Comparison of ENCODE assay signal across 13 cellular contexts in the genomic region with DNA sequence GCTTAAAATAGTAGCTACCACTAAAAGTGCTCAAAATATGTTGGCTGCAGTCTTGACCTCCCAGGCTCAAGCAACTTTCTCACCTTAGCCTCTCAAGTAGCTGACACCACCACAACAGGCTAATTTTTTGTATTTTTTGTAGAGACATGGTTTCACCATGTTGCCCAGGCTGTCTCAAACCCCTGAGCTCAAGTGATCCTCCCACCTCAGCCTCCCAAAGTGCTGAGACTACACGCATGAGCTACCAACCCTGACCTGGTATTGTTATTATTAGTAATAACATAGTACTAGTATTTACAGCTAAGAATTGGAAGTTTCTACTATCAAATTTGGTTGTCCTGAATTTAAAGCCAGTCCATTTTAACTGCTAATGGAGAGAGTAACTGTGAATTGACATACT. TPM values are rescaled to one million over a fixed set of nuclear protein-coding genes. Genes with fewer than 3 reads are reported as not detected.
DNase-seq lines count a peak whose midpoint lies in the region; ATAC-seq and TF ChIP-seq lines count a peak whose summit lies in the region.
"Had no signal": no experiment of that assay in that cellular context is flagged by ENCODE, and none has a peak within 500 bp of the region (broad histone marks: within the 10 kb centered on the region; RNA-seq: fewer than 3 reads in every experiment).

No MANE protein-coding gene starts in this region.

- no peak for DNase-seq in activated CD8-positive, alpha-beta T cell treated with anti-CD3 and anti-CD28 coated beads for 36 hours
- no peak for DNase-seq in activated CD8-positive, alpha-beta T cell treated with anti-CD3 and anti-CD28 coated beads, Interleukin-2, amount 10 ng/mL, durations not matched to agents 7 days and 5 days
- DNase-seq in Right ventricle myocardium inferior (ENCODE audit: missing footprints): no peak
- DNase-seq in hippocampal formation (lab: John Stamatoyannopoulos, UW): no peak
- DNase-seq in colonic mucosa: no peak
- DNase-seq: left cardiac atrium; NCI-H187 treated with DMSO at 0.1 percent for 48 hours; stimulated activated naive CD8-positive, alpha-beta T cell treated with anti-CD3 and anti-CD28 coated beads, Interleukin-15, Interleukin-2, amounts not matched to agents 100 U/mL and 50 U/mL, for 24 hours had no signal

- no peaks in the 10 kb centered on the region for H3K36me3 ChIP-seq in colonic mucosa

- H3K9ac ChIP-seq in colonic mucosa (ENCODE audit: low read depth in 2 of 2, low read length in 2 of 2): no peak overlapping the region

- H3K4me3 Mint-ChIP-seq in activated CD8-positive, alpha-beta T cell treated with anti-CD3 and anti-CD28 coated beads for 36 hours: no peak overlapping the region
- H3K4me3 Mint-ChIP-seq in activated CD8-positive, alpha-beta T cell treated with anti-CD3 and anti-CD28 coated beads, Interleukin-2, amount 10 ng/mL, durations not matched to agents 7 days and 5 days: no peak overlapping the region
- no peak overlapping the region for H3K4me3 Mint-ChIP-seq in stimulated activated memory B cell treated with anti-CD40 and anti-IgM and Interleukin-4, amounts not matched to agents 10 μg/mL and 1 μg/mL and 100 μg/mL, for 72 hours

- POLR2A ChIA-PET in activated CD8-positive, alpha-beta T cell treated with anti-CD3 and anti-CD28 coated beads for 36 hours (lab: Charles Lee): no interaction called here
- POLR2A ChIA-PET in activated CD8-positive, alpha-beta T cell treated with anti-CD3 and anti-CD28 coated beads, Interleukin-2, amount 10 ng/mL, durations not matched to agents 7 days and 5 days (lab: Charles Lee): interaction anchor here (0.8 kb wide), 1 partner anchor 126 kb away, joined by 3 read pairs; no protein-coding TSS in a partner anchor

- H3K4me1 ChIP-seq in colonic mucosa: no peaks in the 10 kb centered on the region
- H3K4me1 ChIP-seq: A549 had no signal

- CTCF ChIA-PET in activated CD8-positive, alpha-beta T cell treated with anti-CD3 and anti-CD28 coated beads for 36 hours (lab: Charles Lee): interaction anchor here (0.8 kb wide), 1 partner anchor 9 kb away, joined by 4 read pairs; no protein-coding TSS in a partner anchor
- CTCF ChIA-PET in activated CD8-positive, alpha-beta T cell treated with anti-CD3 and anti-CD28 coated beads, Interleukin-2, amount 10 ng/mL, durations not matched to agents 7 days and 5 days (lab: Charles Lee): no interaction called here

- H3K4me1 Mint-ChIP-seq in activated CD8-positive, alpha-beta T cell treated with anti-CD3 and anti-CD28 coated beads for 36 hours (ENCODE audit: low read depth): peaks cover 38% of the 10 kb centered on the region
- H3K4me1 Mint-ChIP-seq in activated CD8-positive, alpha-beta T cell treated with anti-CD3 and anti-CD28 coated beads, Interleukin-2, amount 10 ng/mL, durations not matched to agents 7 days and 5 days (ENCODE audit: low read depth): peaks cover 52% of the 10 kb centered on the region
- peaks cover 69% of the 10 kb centered on the region for H3K4me1 Mint-ChIP-seq in stimulated activated memory B cell treated with anti-CD40 and anti-IgM and Interleukin-4, amounts not matched to agents 10 μg/mL and 1 μg/mL and 100 μg/mL, for 72 hours

- no peak overlapping the region for H3K27ac ChIP-seq in colonic mucosa
- H3K27ac ChIP-seq: A549 had no signal

- H3K9me3 Mint-ChIP-seq in activated CD8-positive, alpha-beta T cell treated with anti-CD3 and anti-CD28 coated beads for 36 hours: peaks cover 5% of the 10 kb centered on the region
- peaks cover 5% of the 10 kb centered on the region for H3K9me3 Mint-ChIP-seq in activated CD8-positive, alpha-beta T cell treated with anti-CD3 and anti-CD28 coated beads, Interleukin-2, amount 10 ng/mL, durations not matched to agents 7 days and 5 days (ENCODE audit: insufficient read depth)
- H3K9me3 Mint-ChIP-seq in stimulated activated memory B cell treated with anti-CD40 and anti-IgM and Interleukin-4, amounts not matched to agents 10 μg/mL and 1 μg/mL and 100 μg/mL, for 72 hours: no peaks in the 10 kb centered on the region

- peaks cover 3% of the 10 kb centered on the region for H3K36me3 Mint-ChIP-seq in activated CD8-positive, alpha-beta T cell treated with anti-CD3 and anti-CD28 coated beads for 36 hours (ENCODE audit: low read depth)
- H3K36me3 Mint-ChIP-seq in activated CD8-positive, alpha-beta T cell treated with anti-CD3 and anti-CD28 coated beads, Interleukin-2, amount 10 ng/mL, durations not matched to agents 7 days and 5 days (ENCODE audit: low read depth): peaks cover 58% of the 10 kb centered on the region
- H3K36me3 Mint-ChIP-seq in stimulated activated memory B cell treated with anti-CD40 and anti-IgM and Interleukin-4, amounts not matched to agents 10 μg/mL and 1 μg/mL and 100 μg/mL, for 72 hours: peaks cover 37% of the 10 kb centered on the region

- ATAC-seq in activated CD8-positive, alpha-beta T cell treated with anti-CD3 and anti-CD28 coated beads for 36 hours: no peak
- no peak for ATAC-seq in activated CD8-positive, alpha-beta T cell treated with anti-CD3 and anti-CD28 coated beads, Interleukin-2, amount 10 ng/mL, durations not matched to agents 7 days and 5 days
- ATAC-seq in GM21737 (IDR thresholded peaks at IDR 0.05; ENCODE audit: unreplicated experiment) (peak; percentile 24), HG03460 (IDR thresholded peaks at IDR 0.05; ENCODE audit: unreplicated experiment) (peak; percentile 46), Right ventricle myocardium inferior (no peak)
- no peak for ATAC-seq in stimulated activated memory B cell treated with anti-CD40 and anti-IgM and Interleukin-4, amounts not matched to agents 10 μg/mL and 1 μg/mL and 100 μg/mL, for 72 hours
- ATAC-seq: A549; left cardiac atrium; stimulated activated naive CD8-positive, alpha-beta T cell treated with anti-CD3 and anti-CD28 coated beads, Interleukin-15, Interleukin-2, amounts not matched to agents 100 U/mL and 50 U/mL, for 24 hours had no signal

- H3K4me3 ChIP-seq in colonic mucosa: no peak overlapping the region
- H3K4me3 ChIP-seq: A549 had no signal

- no peaks in the 10 kb centered on the region for H3K27me3 Mint-ChIP-seq in activated CD8-positive, alpha-beta T cell treated with anti-CD3 and anti-CD28 coated beads for 36 hours
- no peaks in the 10 kb centered on the region for H3K27me3 Mint-ChIP-seq in activated CD8-positive, alpha-beta T cell treated with anti-CD3 and anti-CD28 coated beads, Interleukin-2, amount 10 ng/mL, durations not matched to agents 7 days and 5 days (ENCODE audit: low read depth)
- H3K27me3 Mint-ChIP-seq in stimulated activated memory B cell treated with anti-CD40 and anti-IgM and Interleukin-4, amounts not matched to agents 10 μg/mL and 1 μg/mL and 100 μg/mL, for 72 hours: no peaks in the 10 kb centered on the region

- peak overlapping the region; percentile 48 for H3K27ac Mint-ChIP-seq in activated CD8-positive, alpha-beta T cell treated with anti-CD3 and anti-CD28 coated beads for 36 hours
- H3K27ac Mint-ChIP-seq in activated CD8-positive, alpha-beta T cell treated with anti-CD3 and anti-CD28 coated beads, Interleukin-2, amount 10 ng/mL, durations not matched to agents 7 days and 5 days: no peak overlapping the region
- H3K27ac Mint-ChIP-seq in stimulated activated memory B cell treated with anti-CD40 and anti-IgM and Interleukin-4, amounts not matched to agents 10 μg/mL and 1 μg/mL and 100 μg/mL, for 72 hours: peak overlapping the region; percentile 95

- intact Hi-C loops in activated CD8-positive, alpha-beta T cell treated with anti-CD3 and anti-CD28 coated beads for 36 hours (cut with micrococcal nuclease): no loop called here
- intact Hi-C loops in Right ventricle myocardium inferior (cut with DNase I): no loop called here
- intact Hi-C loops in colonic mucosa (cut with DNase I): no loop called here

- no peaks in the 10 kb centered on the region for H3K27me3 ChIP-seq in colonic mucosa

- no peak for TF ChIP-seq CTCF in activated CD8-positive, alpha-beta T cell treated with anti-CD3 and anti-CD28 coated beads for 36 hours (IDR thresholded peaks at IDR 0.05)
- TF ChIP-seq CTCF in colonic mucosa (IDR thresholded peaks at IDR 0.05): no peak

- H3K9me3 ChIP-seq in colonic mucosa: no peaks in the 10 kb centered on the region
- H3K9me3 ChIP-seq: A549 had no signal

RNA-seq across cellular contexts. Expression of a gene that starts 18.0 kb away (rescaled TPM):
- total RNA-seq in activated CD8-positive, alpha-beta T cell treated with anti-CD3 and anti-CD28 coated beads for 36 hours: 1 to 10 TPM; 3.0 TPM
- 10 to 100 TPM; 22.3 to 23.1 TPM for total RNA-seq in activated CD8-positive, alpha-beta T cell treated with anti-CD3 and anti-CD28 coated beads, Interleukin-2, amount 10 ng/mL, durations not matched to agents 7 days and 5 days
- total RNA-seq in Right ventricle myocardium inferior (not detected), colonic mucosa (under 1 TPM; 0.37 to 0.52 TPM)
- total RNA-seq: chondrocyte had no signal

RNA-seq across cellular contexts. Expression of a gene that starts 31.2 kb away (rescaled TPM):
- total RNA-seq in activated CD8-positive, alpha-beta T cell treated with anti-CD3 and anti-CD28 coated beads for 36 hours: 10 to 100 TPM; 29.1 to 32.0 TPM
- 10 to 100 TPM; 33.2 to 33.7 TPM for total RNA-seq in activated CD8-positive, alpha-beta T cell treated with anti-CD3 and anti-CD28 coated beads, Interleukin-2, amount 10 ng/mL, durations not matched to agents 7 days and 5 days
- 7.3 TPM for total RNA-seq in Right ventricle myocardium inferior
- 10 to 100 TPM; 12.7 to 17.0 TPM for total RNA-seq in colonic mucosa

Comparison
In these comparisons a context has a peak if more than half of its experiments do, and no peak if none do; other contexts are left out.
1. RNA of a gene that starts 18.0 kb away (total RNA-seq): 22.3 to 23.1 TPM in activated CD8-positive, alpha-beta T cell treated with anti-CD3 and anti-CD28 coated beads, Interleukin-2, amount 10 ng/mL, durations not matched to agents 7 days and 5 days; 3.0 TPM in activated CD8-positive, alpha-beta T cell treated with anti-CD3 and anti-CD28 coated beads for 36 hours, 0.37 to 0.52 TPM in colonic mucosa and not detected in Right ventricle myocardium inferior (single experiment); every median in the first group is over 4 times any median in the second.
2. ATAC-seq: peak in GM21737 (single experiment) and HG03460 (single experiment); none in activated CD8-positive, alpha-beta T cell treated with anti-CD3 and anti-CD28 coated beads for 36 hours (single experiment), activated CD8-positive, alpha-beta T cell treated with anti-CD3 and anti-CD28 coated beads, Interleukin-2, amount 10 ng/mL, durations not matched to agents 7 days and 5 days (single experiment), stimulated activated memory B cell treated with anti-CD40 and anti-IgM and Interleukin-4, amounts not matched to agents 10 μg/mL and 1 μg/mL and 100 μg/mL, for 72 hours (single experiment) and Right ventricle myocardium inferior (single experiment).